25 cellular contexts compared by ENCODE assay signal in genomic region chr15:60493166-60493565, GRCh38.
"Had no signal": no experiment of that assay in that cellular context is flagged by ENCODE, and none has a peak within 500 bp of the region (broad histone marks: within the 10 kb centered on the region; RNA-seq: fewer than 3 reads in every experiment).

No MANE protein-coding gene starts in this region.

- H3K4me3 Mint-ChIP-seq: natural killer cell treated with Interleukin-12 subunit alpha and Interleukin-12 subunit beta and Interleukin-15 and Interleukin-18, amount 100 ng/mL, for 72 hours; neural progenitor cell; stimulated activated naive B cell treated with anti-CD40 and anti-IgM and Interleukin-4, amounts not matched to agents 10 μg/mL and 1 μg/mL and 100 μg/mL, for 72 hours; stimulated activated naive CD8-positive, alpha-beta T cell treated with anti-CD3 and anti-CD28 coated beads, Interleukin-15, amount 100 ng/mL, for 72 hours had no signal

- H3K36me3 ChIP-seq: neural progenitor cell, ovary, tibial nerve had no signal

- DNase-seq: effector CD8-positive, alpha-beta T cell; foreskin melanocyte; head of caudate nucleus; kidney; left cardiac atrium; left ventricle myocardium inferior; mesenchymal stem cell; midbrain; nucleus accumbens; ovary; sigmoid colon; stimulated activated CD4-positive, alpha-beta T cell treated with anti-CD3 and anti-CD28 coated beads, Interleukin-2, amount 100 ng/mL, for 24 hours; stimulated activated CD4-positive, alpha-beta T cell treated with anti-CD3 and anti-CD28 coated beads, Interleukin-4, amount 100 ng/mL, for 4 hours; stimulated activated naive B cell treated with anti-CD40 and anti-IgM and Interleukin-4, amounts not matched to agents 10 μg/mL and 1 μg/mL and 100 μg/mL, for 72 hours; stimulated activated naive CD8-positive, alpha-beta T cell treated with anti-CD3 and anti-CD28 coated beads, Interleukin-15, amount 100 ng/mL, for 72 hours; testis; upper lobe of right lung had no signal

- H3K9me3 Mint-ChIP-seq: natural killer cell treated with Interleukin-12 subunit alpha and Interleukin-12 subunit beta and Interleukin-15 and Interleukin-18, amount 100 ng/mL, for 72 hours; neural progenitor cell; stimulated activated naive B cell treated with anti-CD40 and anti-IgM and Interleukin-4, amounts not matched to agents 10 μg/mL and 1 μg/mL and 100 μg/mL, for 72 hours; stimulated activated naive CD8-positive, alpha-beta T cell treated with anti-CD3 and anti-CD28 coated beads, Interleukin-15, amount 100 ng/mL, for 72 hours had no signal

- H3K4me1 Mint-ChIP-seq: stimulated activated naive B cell treated with anti-CD40 and anti-IgM and Interleukin-4, amounts not matched to agents 10 μg/mL and 1 μg/mL and 100 μg/mL, for 72 hours had no signal

- H3K27ac Mint-ChIP-seq: neural progenitor cell; stimulated activated naive B cell treated with anti-CD40 and anti-IgM and Interleukin-4, amounts not matched to agents 10 μg/mL and 1 μg/mL and 100 μg/mL, for 72 hours had no signal

- H3K4me3 ChIP-seq: hepatocyte, left ventricle myocardium inferior, lung, neural progenitor cell, ovary, right atrium auricular region, sigmoid colon, skin epidermis, testis, tibial nerve, upper lobe of right lung, vagina had no signal

- H3K27me3 ChIP-seq: hepatocyte, neural progenitor cell, ovary, right atrium auricular region, sigmoid colon, testis, tibial nerve, upper lobe of right lung, vagina had no signal

- H3K27ac ChIP-seq: hepatocyte, left ventricle myocardium inferior, neural progenitor cell, ovary, right atrium auricular region, sigmoid colon, skin epidermis, testis, tibial nerve, upper lobe of right lung, vagina had no signal

- H3K4me1 ChIP-seq: left ventricle myocardium inferior, neural progenitor cell, right atrium auricular region, sigmoid colon, testis, tibial nerve, upper lobe of right lung, vagina had no signal

- H3K27me3 Mint-ChIP-seq: natural killer cell treated with Interleukin-12 subunit alpha and Interleukin-12 subunit beta and Interleukin-15 and Interleukin-18, amount 100 ng/mL, for 72 hours; stimulated activated naive B cell treated with anti-CD40 and anti-IgM and Interleukin-4, amounts not matched to agents 10 μg/mL and 1 μg/mL and 100 μg/mL, for 72 hours; stimulated activated naive CD8-positive, alpha-beta T cell treated with anti-CD3 and anti-CD28 coated beads, Interleukin-15, amount 100 ng/mL, for 72 hours had no signal

- H3K9me3 ChIP-seq: left ventricle myocardium inferior, ovary, right atrium auricular region, sigmoid colon, testis, tibial nerve, upper lobe of right lung, vagina had no signal

- H3K9ac ChIP-seq: neural progenitor cell had no signal

- ATAC-seq: left cardiac atrium; natural killer cell treated with Interleukin-12 subunit alpha and Interleukin-12 subunit beta and Interleukin-15 and Interleukin-18, amount 100 ng/mL, for 72 hours; stimulated activated naive B cell treated with anti-CD40 and anti-IgM and Interleukin-4, amounts not matched to agents 10 μg/mL and 1 μg/mL and 100 μg/mL, for 72 hours; stimulated activated naive CD8-positive, alpha-beta T cell treated with anti-CD3 and anti-CD28 coated beads, Interleukin-15, amount 100 ng/mL, for 72 hours; upper lobe of right lung had no signal
